27 cellular contexts compared by ENCODE assay signal in genomic region chr3:16759227-16759903, GRCh38.
A peak's percentile ranks its signal among the peaks of the same experiment; 100 is the strongest.
DNase-seq lines count a peak whose midpoint lies in the region; ATAC-seq and TF ChIP-seq lines count a peak whose summit lies in the region.
"Had no signal": no experiment of that assay in that cellular context is flagged by ENCODE, and none has a peak within 500 bp of the region (broad histone marks: within the 10 kb centered on the region; RNA-seq: fewer than 3 reads in every experiment).

No MANE protein-coding gene starts in this region.

- DNase-seq in EL (peak; percentile 31), M059J (ENCODE audit: low read depth) (peak; percentile 37), epithelial cell of esophagus (ENCODE audit: low read depth) (peak; percentile 83), trophoblast cell (peak; percentile 65 to 84), NCI-H146 treated with DMSO at 0.1 percent for 48 hours (lab: John Stamatoyannopoulos, UW; ENCODE audit: unreplicated experiment) (no peak), GM10248 (ENCODE audit: extremely low spot score) (no peak)
- no peak for DNase-seq in CD8-positive, alpha-beta T cell
- DNase-seq: C1 segment of cervical spinal cord; Caco-2; CD4-positive, alpha-beta memory T cell; DMS 273 treated with DMSO at 0.1 percent for 48 hours; DMS79; H7; Kasumi-1; MG63; NCI-H1105 treated with DMSO at 0.1 percent for 48 hours; NCI-H146; NCI-H2029; NCI-H446; NCI-H524 treated with DMSO at 0.1 percent for 48 hours; NCI-H82; NK-92 treated with Interleukin-12 subunit alpha and Interleukin-12 subunit beta, amount 100 ng/mL, for 24 hours; T-cell had no signal

- intact Hi-C loops in CD8-positive, alpha-beta T cell (cut with DNase I, micrococcal nuclease), result no loop called here

- H2AK5ac ChIP-seq in trophoblast cell (ENCODE audit: low read length), result no peak overlapping the region

- no peak overlapping the region for H3K4me3 Mint-ChIP-seq in CD8-positive, alpha-beta T cell
- H3K4me3 Mint-ChIP-seq: CD4-positive, alpha-beta memory T cell; T-cell had no signal

- no peak overlapping the region for H3K23ac ChIP-seq in trophoblast cell (ENCODE audit: low read length)

- H3K36me3 Mint-ChIP-seq in CD8-positive, alpha-beta T cell, result no peaks in the 10 kb centered on the region
- H3K36me3 Mint-ChIP-seq: CD4-positive, alpha-beta memory T cell; T-cell had no signal

- POLR2A ChIA-PET in GM10248 (lab: Yijun Ruan, JAX), result no interaction called here
- POLR2A ChIA-PET in CD8-positive, alpha-beta T cell (lab: Charles Lee), result no interaction called here

- no peak overlapping the region for H4K12ac ChIP-seq in trophoblast cell (ENCODE audit: low read depth, low read length)

- TF ChIP-seq CTCF in epithelial cell of esophagus (IDR thresholded peaks at IDR 0.05; ENCODE audit: insufficient read depth, low read depth, low read length, missing control alignments) (no peak), GM10248 (IDR thresholded peaks at IDR 0.05; ENCODE audit: control extremely low read depth, extremely low read depth, low read depth, missing control alignments) (no peak)
- no peak for TF ChIP-seq CTCF in CD8-positive, alpha-beta T cell (IDR thresholded peaks at IDR 0.05)

- H3K36me3 ChIP-seq in trophoblast cell (ENCODE audit: control insufficient read depth in 1 of 2, insufficient read depth in 2 of 2, low read length in 2 of 2), result no peaks in the 10 kb centered on the region
- no peaks in the 10 kb centered on the region for H3K36me3 ChIP-seq in CD8-positive, alpha-beta T cell (ENCODE audit: insufficient read depth, low read length)
- H3K36me3 ChIP-seq: MG63 had no signal

- H3K27ac Mint-ChIP-seq in CD8-positive, alpha-beta T cell, result no peak overlapping the region
- H3K27ac Mint-ChIP-seq: CD4-positive, alpha-beta memory T cell; T-cell had no signal

- CTCF ChIA-PET in GM10248 (lab: Yijun Ruan, JAX), result interaction anchor here (1.0 kb wide), 1 partner anchor 15 kb away, joined by 3 read pairs; no protein-coding TSS in a partner anchor
- CTCF ChIA-PET in CD8-positive, alpha-beta T cell (lab: Charles Lee), result no interaction called here

- H3K4me1 ChIP-seq in trophoblast cell (ENCODE audit: control insufficient read depth in 1 of 2, insufficient read depth in 2 of 2, low read length in 2 of 2), result peaks cover 0 to 3% of the 10 kb centered on the region in 2 experiments
- H3K4me1 ChIP-seq in CD8-positive, alpha-beta T cell (ENCODE audit: insufficient read depth, low read length), result no peaks in the 10 kb centered on the region
- H3K4me1 ChIP-seq: A549, Caco-2 had no signal

- peak overlapping the region; percentile 1 for H4K91ac ChIP-seq in trophoblast cell (ENCODE audit: low read depth, low read length)

- no peaks in the 10 kb centered on the region for H3K4me1 Mint-ChIP-seq in CD8-positive, alpha-beta T cell (ENCODE audit: low read depth)

- ATAC-seq in CD8-positive, alpha-beta T cell, result no peak
- ATAC-seq: A549, K562, Right ventricle myocardium inferior, T-cell had no signal

- no peak overlapping the region for H3K14ac ChIP-seq in trophoblast cell (ENCODE audit: low read length)

- H2BK5ac ChIP-seq in trophoblast cell (ENCODE audit: low read depth, low read length, poor library complexity), result no peak overlapping the region

- H3K79me1 ChIP-seq in trophoblast cell (ENCODE audit: low read length), result no peaks in the 10 kb centered on the region

- no peaks in the 10 kb centered on the region for H3K79me2 ChIP-seq in trophoblast cell (ENCODE audit: control insufficient read depth, insufficient read depth, low read length, poor library complexity)

- no peaks in the 10 kb centered on the region for H3K27me3 Mint-ChIP-seq in CD8-positive, alpha-beta T cell (ENCODE audit: low read depth)
- H3K27me3 Mint-ChIP-seq: CD4-positive, alpha-beta memory T cell; T-cell had no signal

- WGBS in trophoblast cell (ENCODE audit: extremely low coverage, insufficient coverage, insufficient read length), result no CpG with 5 or more reads among the region's 2 CpGs

- H2BK120ac ChIP-seq in trophoblast cell (ENCODE audit: insufficient read depth, low read length, poor library complexity), result no peak overlapping the region

- H3K27me3 ChIP-seq in trophoblast cell (ENCODE audit: insufficient read depth, low read length), result no peaks in the 10 kb centered on the region
- H3K27me3 ChIP-seq in CD8-positive, alpha-beta T cell (ENCODE audit: insufficient read depth, low read length), result no peaks in the 10 kb centered on the region
- H3K27me3 ChIP-seq: MG63 had no signal

- H3K9me3 Mint-ChIP-seq in CD8-positive, alpha-beta T cell, result no peaks in the 10 kb centered on the region
- H3K9me3 Mint-ChIP-seq: T-cell had no signal

- H3K9ac ChIP-seq in trophoblast cell (ENCODE audit: low read length), result no peak overlapping the region

- H3K9me3 ChIP-seq in trophoblast cell (ENCODE audit: insufficient read depth, low read depth, low read length), result no peaks in the 10 kb centered on the region
- H3K9me3 ChIP-seq in CD8-positive, alpha-beta T cell (ENCODE audit: low read length), result no peaks in the 10 kb centered on the region
- H3K9me3 ChIP-seq: A549, Caco-2, MG63 had no signal

- H3K18ac ChIP-seq in trophoblast cell (ENCODE audit: low read length), result no peak overlapping the region

- H3K4me3 ChIP-seq in epithelial cell of esophagus (ENCODE audit: low read length) (no peak overlapping the region), trophoblast cell (ENCODE audit: low read depth, low read length) (no peak overlapping the region)
- H3K4me3 ChIP-seq in CD8-positive, alpha-beta T cell (ENCODE audit: low read depth, low read length), result no peak overlapping the region
- H3K4me3 ChIP-seq: A549, K562, MG63, PC-9 had no signal

- H2AFZ ChIP-seq in trophoblast cell (ENCODE audit: insufficient read depth, low read length, poor library complexity), result no peak overlapping the region
- H2AFZ ChIP-seq: PC-9 had no signal

- no peak overlapping the region for H4K8ac ChIP-seq in trophoblast cell (ENCODE audit: low read depth, low read length)

- H2BK12ac ChIP-seq in trophoblast cell (ENCODE audit: low read length), result no peak overlapping the region

- H3K4ac ChIP-seq in trophoblast cell (ENCODE audit: low read depth, low read length), result no peak overlapping the region

- no peak overlapping the region for H3K4me2 ChIP-seq in trophoblast cell (ENCODE audit: low read length)
- H3K4me2 ChIP-seq: A549, PC-9 had no signal

- H3K27ac ChIP-seq in trophoblast cell (ENCODE audit: low read depth, low read length), result no peak overlapping the region
- no peak overlapping the region for H3K27ac ChIP-seq in CD8-positive, alpha-beta T cell (ENCODE audit: low read depth, low read length)
- H3K27ac ChIP-seq: A549, PC-9 had no signal

Comparison
In these comparisons a context has a peak if more than half of its experiments do, and no peak if none do; other contexts are left out.
1. DNase-seq: peak in EL (single experiment), M059J (single experiment), epithelial cell of esophagus (single experiment) and trophoblast cell (2 of 2); none in NCI-H146 treated with DMSO at 0.1 percent for 48 hours (single experiment), GM10248 (single experiment) and CD8-positive, alpha-beta T cell (0 of 7).